8 cellular contexts compared by ENCODE assay signal in genomic region chr3:57756022-57756527, GRCh38. TPM values are rescaled to one million over a fixed set of nuclear protein-coding genes. Genes with fewer than 3 reads are reported as not detected.
DNase-seq lines count a peak whose midpoint lies in the region; ATAC-seq, FAIRE-seq and TF ChIP-seq lines count a peak whose summit lies in the region.

Gene SLMAP, plus strand, starts transcription at chr3:57756309. Its CDS starts 1,343 bp downstream, at chr3:57757652.

- 0% methylated on average over 9 of the region's 41 CpGs for WGBS in HepG2 (ENCODE audit: low lambda C conversion rate)

- no peaks in the 10 kb centered on the region; a peak in 1 of 5 replicates for H3K27me3 ChIP-seq in HepG2 (ENCODE audit: control insufficient read depth in 1 of 2, insufficient read depth in 2 of 2, low read length in 2 of 2)

- H3K27ac Mint-ChIP-seq in CD14-positive monocyte, result peak within 1 kb of the TSS; percentile 88 to 98 (median 94)

- H3K4me1 ChIP-seq in HepG2 (ENCODE audit: insufficient read depth, low read length), result peaks cover 28% of the 10 kb centered on the region

- H3K36me3 Mint-ChIP-seq in CD14-positive monocyte, result peaks cover 21 to 23% of the 10 kb centered on the region in 2 donors

- peaks cover 34% of the 10 kb centered on the region for H3K4me1 Mint-ChIP-seq in CD14-positive monocyte

- H3K27me3 Mint-ChIP-seq in CD14-positive monocyte (ENCODE audit: low read depth in 3 of 3), result no peaks in the 10 kb centered on the region

- TF ChIP-seq EP300 in HepG2 (IDR thresholded peaks at IDR 0.05; ENCODE audit: low read depth in 2 of 2, low read length in 2 of 2) (peak; percentile 43 to 63; a peak in 1 of 4 replicates), HepG2 (CRISPR knock-in tag; IDR thresholded peaks at IDR 0.05; ENCODE audit: borderline replicate concordance) (no peak)

- no TSS peak for BruUV-seq in HepG2 (replicated peaks; lab: Mats Ljungman, UMichigan)

- TF ChIP-seq CTCF in CD14-positive monocyte (IDR thresholded peaks at IDR 0.05), result no peak
- no peak; the same call in 1 of the 2 replicates for TF ChIP-seq CTCF in HepG2 (CRISPR knock-in tag; IDR thresholded peaks at IDR 0.05)

- peak within 1 kb of the TSS; percentile 99 to 100 for H3K4me3 Mint-ChIP-seq in CD14-positive monocyte

- peak within 1 kb of the TSS; percentile 81 for H3K27ac ChIP-seq in HepG2 (ENCODE audit: extremely low read length, insufficient read depth, low read length)

- in situ Hi-C loops in HepG2 (cut with HindIII; ENCODE audit: extremely low pct_ligation_motif_present, low pct_unique_long_range_greater_than_20kb), result no loop called here

- H3K36me3 ChIP-seq in HepG2 (replicated peaks in 1 of 2; ENCODE audit: control insufficient read depth in 1 of 2, insufficient read depth in 2 of 2, low read length in 2 of 2), result peaks cover 0 to 1% of the 10 kb centered on the region in 2 experiments; a peak in 3 of 5 replicates

- peak; percentile 83 to 91 for TF ChIP-seq POLR2A in HepG2 (IDR thresholded peaks at IDR 0.05; ENCODE audit: insufficient read depth in 1 of 2, low read depth in 2 of 2, low read length in 2 of 2)

- peaks cover 48% of the 10 kb centered on the region for H3K79me2 ChIP-seq in HepG2 (ENCODE audit: insufficient read depth, low read length)

- POLR2A ChIA-PET in HepG2 (lab: Yijun Ruan, JAX), result interaction anchor here (0.7 to 1.8 kb wide), 13 partner anchors 8 to 200 kb away, joined by 3 to 19 read pairs (median 4); partner anchors contain the start of genes ARF4, DENND6A and PDE12

- H3K4me3 ChIP-seq in HepG2 (replicated peaks in 1 of 3; ENCODE audit: insufficient read depth in 1 of 3, low read depth in 2 of 3, low read length in 3 of 3), result peak within 1 kb of the TSS; percentile 88 to 96 (median 94)

- CTCF ChIA-PET in HepG2 (lab: Yijun Ruan, JAX; ENCODE audit: low intra/inter-chr PET ratio, low total read pairs), result no interaction called here

- DNase-seq in CD14-positive monocyte (ENCODE audit: low spot score), result peak; percentile 98
- peak; percentile 97 for DNase-seq in NCI-H82 (lab: John Stamatoyannopoulos, UW)
- DNase-seq in activated CD4-positive, alpha-beta T cell treated with anti-CD3 and anti-CD28 coated beads, Interleukin-2, amount 50 U/mL, for 48 hours, result peak; percentile 95 to 97
- DNase-seq in dermis microvascular lymphatic vessel endothelial cell (ENCODE audit: low read depth in 2 of 2), result peak; percentile 88 to 94
- peak; percentile 96 for DNase-seq in HepG2 (ENCODE audit: low spot score)
- DNase-seq in stimulated activated CD4-positive, alpha-beta T cell treated with anti-CD3 and anti-CD28 coated beads, Interleukin-4, amount 100 ng/mL, for 1 hour, result peak; percentile 94

- peak within 1 kb of the TSS; percentile 96 for H3K4me2 ChIP-seq in HepG2 (ENCODE audit: low read depth, low read length)

- TF ChIP-seq RAD21 in HepG2 (CRISPR knock-in tag; IDR thresholded peaks at IDR 0.05), result no peak

- peak; percentile 74 for FAIRE-seq in HepG2 (lab: Jason Lieb, UNC)

- intact Hi-C loops in CD14-positive monocyte (cut with micrococcal nuclease), result loop anchor here (2.0 to 5.0 kb wide), 5 partner anchors 64 to 199 kb away; partner anchors contain the start of genes ARF4 (in 2 of the 2), DENND6A (in 2 of the 2) and PDE12 (in 1 of the 2)
- intact Hi-C loops in HepG2 (cut with micrococcal nuclease; ENCODE audit: unreplicated experiment), result loop anchor here (2.0 to 5.0 kb wide), 4 partner anchors 63 to 159 kb away; partner anchors contain the start of genes ARF4 and DENND6A

- H4K20me1 ChIP-seq in HepG2 (ENCODE audit: insufficient read depth, low read length), result peaks cover 18% of the 10 kb centered on the region

- H3K9me3 Mint-ChIP-seq in CD14-positive monocyte, result peaks cover 0 to 1% (median 0%) of the 10 kb centered on the region in 7 donors

- peak within 1 kb of the TSS; percentile 96 for H3K9ac ChIP-seq in HepG2 (ENCODE audit: insufficient read depth, low read depth, low read length)

- peak; percentile 93 for ATAC-seq in GM19397 (IDR thresholded peaks at IDR 0.05; ENCODE audit: unreplicated experiment)
- ATAC-seq in HG03571 (IDR thresholded peaks at IDR 0.05; ENCODE audit: unreplicated experiment), result peak; percentile 87
- peak; percentile 94 for ATAC-seq in HepG2

- peak within 1 kb of the TSS; percentile 68 for H2AFZ ChIP-seq in HepG2 (ENCODE audit: low read length)

- H3K9me3 ChIP-seq in HepG2 (ENCODE audit: low read length), result no peaks in the 10 kb centered on the region

TF ChIP-seq in HepG2, 621 proteins besides CTCF, POLR2A, EP300 and RAD21 (continues in another document):
- TF ChIP-seq EHMT2 (IDR thresholded peaks at IDR 0.05; ENCODE audit: borderline replicate concordance, low read depth, low read length) (peak; percentile 14; the same call in 1 of the 2 replicates), MLLT10 (CRISPR knock-in tag; IDR thresholded peaks at IDR 0.05) (no peak), HNRNPLL (IDR thresholded peaks at IDR 0.05; ENCODE audit: low read depth, low read length, poor library complexity, severe bottlenecking) (peak; percentile 50), SNAPC4 (CRISPR knock-in tag; IDR thresholded peaks at IDR 0.05) (0 out of 2 replicates have a peak, but pooled peaks have one; percentile 64), HBP1 (CRISPR knock-in tag; IDR thresholded peaks at IDR 0.05; ENCODE audit: low read depth) (peak; percentile 69; the same call in 1 of the 2 replicates)

RNA-seq across cellular contexts. Expression of gene SLMAP, which starts in this region (rescaled TPM):
- polyA plus RNA-seq in CD14-positive monocyte (10 to 100 TPM; 12.3 to 16.1 TPM), HepG2 (2011; rRNA removed) (23.2 and 24.0 TPM in 2 replicates)
- total RNA-seq in dermis microvascular lymphatic vessel endothelial cell (26.9 and 29.5 TPM in 2 replicates), HepG2 (2016; rRNA removed; fragmentation: Illumina TruSeq; extraction: Trizol) (48.3 and 61.3 TPM in 2 replicates)
- 16.5 and 17.6 TPM in 2 replicates for total RNA-seq in HepG2 (2016; cell fraction: cytosol; rRNA removed; fragmentation: Illumina TruSeq; extraction: Trizol; ENCODE audit: low read depth)
- 50.5 and 56.8 TPM in 2 replicates for total RNA-seq in HepG2 (2016; cell fraction: insoluble cytoplasmic fraction; rRNA removed; fragmentation: Illumina TruSeq; extraction: Trizol)
- total RNA-seq in HepG2 (2016; cell fraction: membrane; rRNA removed; fragmentation: Illumina TruSeq; extraction: Trizol), result 26.6 and 29.2 TPM in 2 replicates
- 55.6 and 65.7 TPM in 2 replicates for total RNA-seq in HepG2 (2016; cell fraction: nucleus; rRNA removed; fragmentation: Illumina TruSeq; extraction: Trizol)
- polyA plus RNA-seq in HepG2 (2011; cell fraction: cytosol; rRNA removed), result 10.0 and 15.1 TPM in 2 replicates
- polyA plus RNA-seq in HepG2 (2011; cell fraction: nucleus; rRNA removed), result 21.3 and 27.5 TPM in 2 replicates
- 21.8 and 25.6 TPM in 2 replicates for polyA plus RNA-seq in HepG2 (2012)
- 1.7 and 2.2 TPM in 2 replicates for polyA plus RNA-seq in HepG2 (2016; cell fraction: cytosol; fragmentation: Illumina TruSeq; extraction: Trizol; ENCODE audit: low read depth)
- 40.5 and 40.7 TPM in 2 replicates for polyA plus RNA-seq in HepG2 (2016; cell fraction: insoluble cytoplasmic fraction; fragmentation: Illumina TruSeq; extraction: Trizol; ENCODE audit: low read depth)
- 10.4 and 10.5 TPM in 2 replicates for polyA plus RNA-seq in HepG2 (2016; cell fraction: membrane; fragmentation: Illumina TruSeq; extraction: Trizol; ENCODE audit: low read depth)
- polyA plus RNA-seq in HepG2 (2016; cell fraction: nucleus; fragmentation: Illumina TruSeq; extraction: Trizol; ENCODE audit: insufficient read depth, low read depth), result 44.5 and 45.1 TPM in 2 replicates
- polyA minus RNA-seq in HepG2 (2011; rRNA and poly(A)+ RNA removed; ENCODE audit: low replicate concordance), result 90.9 and 106 TPM in 2 replicates
- polyA minus RNA-seq in HepG2 (2011; cell fraction: cytosol; rRNA and poly(A)+ RNA removed), result 36.1 and 37.0 TPM in 2 replicates
- polyA minus RNA-seq in HepG2 (2011; cell fraction: nucleus; rRNA and poly(A)+ RNA removed), result 122 and 124 TPM in 2 replicates

Comparison
In these comparisons a context has a peak if more than half of its experiments do, and no peak if none do; other contexts are left out.
1. Peak in every context shown above with its lines: DNase-seq, ATAC-seq, H3K4me3 ChIP-seq and H3K27ac ChIP-seq.